ENCODE assay signal across 19 cellular contexts in genomic region chr4:158936238-158936637, GRCh38.
DNase-seq lines count a peak whose midpoint lies in the region; ATAC-seq and TF ChIP-seq lines count a peak whose summit lies in the region.
"Had no signal": no experiment of that assay in that cellular context is flagged by ENCODE, and none has a peak within 500 bp of the region (broad histone marks: within the 10 kb centered on the region; RNA-seq: fewer than 3 reads in every experiment).

No MANE protein-coding gene starts in this region.

- no peaks in the 10 kb centered on the region for H3K4me1 Mint-ChIP-seq in activated CD4-positive, alpha-beta T cell treated with anti-CD3 and anti-CD28 coated beads, Interleukin-2, amount 10 ng/mL, durations not matched to agents 24 days and 14 days
- H3K4me1 Mint-ChIP-seq: H9 had no signal

- DNase-seq in AG10803 (ENCODE audit: low read depth) (peak; percentile 54), MV-4-11 (lab: John Stamatoyannopoulos, UW) (peak; percentile 90), cerebellar cortex (ENCODE audit: low spot score) (peak; percentile 11), mucosa of descending colon (no peak), NCI-H128 (lab: John Stamatoyannopoulos, UW; ENCODE audit: unreplicated experiment) (no peak), NCI-H187 treated with DMSO at 0.1 percent for 48 hours (lab: John Stamatoyannopoulos, UW) (no peak), NCI-H226 (no peak)
- DNase-seq in activated CD4-positive, alpha-beta T cell treated with anti-CD3 and anti-CD28 coated beads, Interleukin-2, amount 10 ng/mL, durations not matched to agents 24 days and 14 days = no peak
- DNase-seq: activated CD4-positive, alpha-beta T cell treated with anti-CD3 and anti-CD28 coated beads for 1 hour; activated CD8-positive, alpha-beta memory T cell treated with anti-CD3 and anti-CD28 coated beads, Interleukin-2, amount 50 U/mL, for 4 hours; activated gamma-delta T cell treated with Interleukin-2 at 50 U/mL for 16 hours; CD4-positive, alpha-beta T cell; H9; NCI-H187; NCI-H510A; SJCRH30; stimulated activated naive CD8-positive, alpha-beta T cell treated with anti-CD3 and anti-CD28 coated beads, Interleukin-15, Interleukin-2, amounts not matched to agents 100 U/mL and 50 U/mL, for 24 hours had no signal

- H3K4me3 ChIP-seq in AG10803 (ENCODE audit: low read length) (no peak overlapping the region), mucosa of descending colon (no peak overlapping the region)
- H3K4me3 ChIP-seq: ascending aorta, SJCRH30 had no signal

- TF ChIP-seq CTCF in AG10803 (conservative IDR thresholded peaks at IDR 0.05; ENCODE audit: low read length) = no peak
- no peak for TF ChIP-seq CTCF in mucosa of descending colon (IDR thresholded peaks at IDR 0.05)

- no peaks in the 10 kb centered on the region for H3K9me3 ChIP-seq in mucosa of descending colon
- H3K9me3 ChIP-seq: ascending aorta, SJCRH30 had no signal

- H3K27me3 Mint-ChIP-seq in activated CD4-positive, alpha-beta T cell treated with anti-CD3 and anti-CD28 coated beads, Interleukin-2, amount 10 ng/mL, durations not matched to agents 24 days and 14 days = peaks cover 12% of the 10 kb centered on the region

- H3K4me1 ChIP-seq in mucosa of descending colon (ENCODE audit: low read depth) = no peaks in the 10 kb centered on the region
- H3K4me1 ChIP-seq: SJCRH30 had no signal

- no peaks in the 10 kb centered on the region for H3K36me3 Mint-ChIP-seq in activated CD4-positive, alpha-beta T cell treated with anti-CD3 and anti-CD28 coated beads, Interleukin-2, amount 10 ng/mL, durations not matched to agents 24 days and 14 days (ENCODE audit: low read depth)

- no peak overlapping the region for H3K4me3 Mint-ChIP-seq in activated CD4-positive, alpha-beta T cell treated with anti-CD3 and anti-CD28 coated beads, Interleukin-2, amount 10 ng/mL, durations not matched to agents 24 days and 14 days
- H3K4me3 Mint-ChIP-seq: CD4-positive, alpha-beta T cell; H9; nephron had no signal

- no peaks in the 10 kb centered on the region for H3K9me3 Mint-ChIP-seq in activated CD4-positive, alpha-beta T cell treated with anti-CD3 and anti-CD28 coated beads, Interleukin-2, amount 10 ng/mL, durations not matched to agents 24 days and 14 days
- H3K9me3 Mint-ChIP-seq: CD4-positive, alpha-beta T cell; H9; nephron had no signal

- peak; percentile 39 for ATAC-seq in mucosa of descending colon
- ATAC-seq: stimulated activated naive CD8-positive, alpha-beta T cell treated with anti-CD3 and anti-CD28 coated beads, Interleukin-15, Interleukin-2, amounts not matched to agents 100 U/mL and 50 U/mL, for 24 hours had no signal

- no peak overlapping the region for H3K27ac Mint-ChIP-seq in activated CD4-positive, alpha-beta T cell treated with anti-CD3 and anti-CD28 coated beads, Interleukin-2, amount 10 ng/mL, durations not matched to agents 24 days and 14 days
- H3K27ac Mint-ChIP-seq: CD4-positive, alpha-beta T cell; nephron had no signal

- H3K36me3 ChIP-seq in mucosa of descending colon (ENCODE audit: low read depth) = no peaks in the 10 kb centered on the region
- H3K36me3 ChIP-seq: ascending aorta, SJCRH30 had no signal

- intact Hi-C loops in mucosa of descending colon (cut with DNase I, micrococcal nuclease) = no loop called here
- intact Hi-C loops in activated CD4-positive, alpha-beta T cell treated with anti-CD3 and anti-CD28 coated beads, Interleukin-2, amount 10 ng/mL, durations not matched to agents 24 days and 14 days (cut with micrococcal nuclease) = no loop called here

Comparison
In these comparisons a context has a peak if more than half of its experiments do, and no peak if none do; other contexts are left out.
1. DNase-seq: peak in AG10803 (single experiment), MV-4-11 (single experiment) and cerebellar cortex (single experiment); none in mucosa of descending colon (0 of 3), NCI-H128 (single experiment), NCI-H187 treated with DMSO at 0.1 percent for 48 hours (single experiment), NCI-H226 (single experiment) and activated CD4-positive, alpha-beta T cell treated with anti-CD3 and anti-CD28 coated beads, Interleukin-2, amount 10 ng/mL, durations not matched to agents 24 days and 14 days (single experiment).